Comparison of ENCODE assay signal across 8 cellular contexts in genomic region chr21:22364163-22364562, GRCh38.
"Had no signal": no experiment of that assay in that cellular context is flagged by ENCODE, and none has a peak within 500 bp of the region (broad histone marks: within the 10 kb centered on the region; RNA-seq: fewer than 3 reads in every experiment).

No MANE protein-coding gene starts in this region.

- H3K4me3 ChIP-seq: GM23248 had no signal

- H2AFZ ChIP-seq: GM23248 had no signal

- H3K4me2 ChIP-seq: KMS-11 had no signal

- H3K9ac ChIP-seq: GM23248, KMS-11 had no signal

- FAIRE-seq: HTR-8/SVneo had no signal

- H3K27ac ChIP-seq: GM23248, KMS-11 had no signal

- DNase-seq: GM23248, GOT3, H9, HCEC 1CT, Karpas-422, KBM-7 had no signal
